In genomic region chr3:50292159-50292923, GRCh38 we compare ENCODE assay signal across 8 cellular contexts. TPM values are rescaled to one million over a fixed set of nuclear protein-coding genes. Genes with fewer than 3 reads are reported as not detected.
DNase-seq lines count a peak whose midpoint lies in the region; ATAC-seq and TF ChIP-seq lines count a peak whose summit lies in the region.

Gene IFRD2 (minus strand): TSS chr3:50292429. CDS start chr3:50292274, 155 bp downstream.

- H3K27ac Mint-ChIP-seq in activated CD4-positive, alpha-beta T cell treated with anti-CD3 and anti-CD28 coated beads, Interleukin-2, amount 10 ng/mL, durations not matched to agents 24 days and 14 days: peak within 1 kb of the TSS; percentile 96

- H3K27ac ChIP-seq in colonic mucosa: peak within 1 kb of the TSS; percentile 57

- peak within 1 kb of the TSS; percentile 88 for H3K4me3 ChIP-seq in BJ (ENCODE audit: low read depth, low read length)
- H3K4me3 ChIP-seq in colonic mucosa: peak within 1 kb of the TSS; percentile 87

- peaks cover 33% of the 10 kb centered on the region for H3K36me3 Mint-ChIP-seq in activated CD4-positive, alpha-beta T cell treated with anti-CD3 and anti-CD28 coated beads, Interleukin-2, amount 10 ng/mL, durations not matched to agents 24 days and 14 days (ENCODE audit: low read depth)

- H3K4me3 Mint-ChIP-seq in activated CD4-positive, alpha-beta T cell treated with anti-CD3 and anti-CD28 coated beads, Interleukin-2, amount 10 ng/mL, durations not matched to agents 24 days and 14 days: peak within 1 kb of the TSS; percentile 94

- TF ChIP-seq CTCF in BJ (IDR thresholded peaks at IDR 0.05; ENCODE audit: insufficient read depth, low read depth, low read length): no peak
- no peak for TF ChIP-seq CTCF in colonic mucosa (IDR thresholded peaks at IDR 0.05)

- peaks cover 8% of the 10 kb centered on the region for H3K4me1 ChIP-seq in colonic mucosa

- peaks cover 12% of the 10 kb centered on the region for H3K4me1 Mint-ChIP-seq in activated CD4-positive, alpha-beta T cell treated with anti-CD3 and anti-CD28 coated beads, Interleukin-2, amount 10 ng/mL, durations not matched to agents 24 days and 14 days

- POLR2A ChIA-PET in BJ (lab: Charles Lee): interaction anchor here (0.5 to 0.8 kb wide), 3 partner anchors 29 to 57 kb away, joined by 3 to 6 read pairs (median 5); no protein-coding TSS in a partner anchor

- CTCF ChIA-PET in BJ (lab: Yijun Ruan, JAX): interaction anchor here (0.6 to 1.5 kb wide), 13 partner anchors 10 to 167 kb away, joined by 3 to 5 read pairs (median 4); partner anchors contain the start of gene SEMA3B

- no peaks in the 10 kb centered on the region for H3K9me3 ChIP-seq in colonic mucosa

- H3K9ac ChIP-seq in colonic mucosa (ENCODE audit: low read depth in 2 of 2, low read length in 2 of 2): peak within 1 kb of the TSS; percentile 80 to 94

- peaks cover 25% of the 10 kb centered on the region for H3K36me3 ChIP-seq in BJ (ENCODE audit: control insufficient read depth, insufficient read depth, low read length)
- no peaks in the 10 kb centered on the region for H3K36me3 ChIP-seq in colonic mucosa

- H3K9me3 Mint-ChIP-seq in activated CD4-positive, alpha-beta T cell treated with anti-CD3 and anti-CD28 coated beads, Interleukin-2, amount 10 ng/mL, durations not matched to agents 24 days and 14 days: no peaks in the 10 kb centered on the region

- intact Hi-C loops in activated CD4-positive, alpha-beta T cell treated with anti-CD3 and anti-CD28 coated beads, Interleukin-2, amount 10 ng/mL, durations not matched to agents 24 days and 14 days (cut with micrococcal nuclease): loop anchor here (1.0 to 10.0 kb wide), 4 partner anchors 36 to 618 kb away; partner anchors contain the start of genes APEH, RBM5, TMEM115 and TUSC2
- intact Hi-C loops in colonic mucosa (cut with DNase I) (no loop called here), left colon (cut with DNase I, micrococcal nuclease) (no loop called here)

- ATAC-seq in GM19324 (IDR thresholded peaks at IDR 0.05; ENCODE audit: low FRiP score, unreplicated experiment): peak; percentile 89
- ATAC-seq in HG03469 (IDR thresholded peaks at IDR 0.05; ENCODE audit: unreplicated experiment): peak; percentile 81
- ATAC-seq in left colon: peak; percentile 88

- DNase-seq in BJ (ENCODE audit: low read depth) (peak; percentile 90), NCI-H526 treated with DMSO at 0.1 percent for 48 hours (lab: John Stamatoyannopoulos, UW) (peak; percentile 96), colonic mucosa (peak; percentile 97), left colon (peak; percentile 97 to 98)
- DNase-seq in activated CD4-positive, alpha-beta T cell treated with anti-CD3 and anti-CD28 coated beads, Interleukin-2, amount 10 ng/mL, durations not matched to agents 24 days and 14 days: peak; percentile 99
- DNase-seq in stimulated activated CD4-positive, alpha-beta T cell treated with anti-CD3 and anti-CD28 coated beads, Interleukin-1b, Interleukin-23, amount 100 ng/mL, for 48 hours: peak; percentile 97

- no peaks in the 10 kb centered on the region for H3K27me3 ChIP-seq in BJ (ENCODE audit: control insufficient read depth, insufficient read depth, low read length)
- no peaks in the 10 kb centered on the region for H3K27me3 ChIP-seq in colonic mucosa

- H3K27me3 Mint-ChIP-seq in activated CD4-positive, alpha-beta T cell treated with anti-CD3 and anti-CD28 coated beads, Interleukin-2, amount 10 ng/mL, durations not matched to agents 24 days and 14 days: no peaks in the 10 kb centered on the region

RNA-seq across cellular contexts. Expression of gene IFRD2, which starts in this region (rescaled TPM):
- polyA plus RNA-seq in BJ (2011; rRNA removed): 22.0 and 56.7 TPM in 2 replicates
- 14.9 and 18.9 TPM in 2 replicates for polyA minus RNA-seq in BJ (2011; rRNA and poly(A)+ RNA removed)
- 231 and 233 TPM in 2 replicates for total RNA-seq in activated CD4-positive, alpha-beta T cell treated with anti-CD3 and anti-CD28 coated beads, Interleukin-2, amount 10 ng/mL, durations not matched to agents 24 days and 14 days
- total RNA-seq in colonic mucosa: 100 to 1,000 TPM in 1 of 2 donors, 10 to 100 TPM in 1; 52.8 to 129 TPM
- total RNA-seq in left colon: 10 to 100 TPM; 48.8 to 68.6 TPM

Comparison
In these comparisons a context has a peak if more than half of its experiments do, and no peak if none do; other contexts are left out.
1. Peak in every context shown above with its lines: DNase-seq, ATAC-seq, H3K4me3 ChIP-seq and H3K27ac ChIP-seq.